ENCODE assay signal across 23 cellular contexts in genomic region chr6:135680964-135681913, GRCh38.
DNase-seq lines count a peak whose midpoint lies in the region; ATAC-seq and TF ChIP-seq lines count a peak whose summit lies in the region.
"Had no signal": no experiment of that assay in that cellular context is flagged by ENCODE, and none has a peak within 500 bp of the region (broad histone marks: within the 10 kb centered on the region; RNA-seq: fewer than 3 reads in every experiment).

No MANE protein-coding gene starts in this region.

- no peak overlapping the region for H2BK20ac ChIP-seq in H9 (ENCODE audit: low read depth, low read length, poor library complexity, severe bottlenecking)

- H3K14ac ChIP-seq in H9 (ENCODE audit: insufficient read depth, low read length), result no peak overlapping the region

- no peaks in the 10 kb centered on the region for H3K79me2 ChIP-seq in H9 (ENCODE audit: insufficient read depth, low read length)

- H3K27me3 ChIP-seq in H9 (ENCODE audit: insufficient read depth, low read length), result no peaks in the 10 kb centered on the region
- H3K27me3 ChIP-seq: BE2C, upper lobe of left lung had no signal

- no peak overlapping the region for H2AFZ ChIP-seq in H9 (ENCODE audit: low read length)

- H3T11ph ChIP-seq in H9 (ENCODE audit: low read length), result no peak overlapping the region

- no peak overlapping the region for H2BK120ac ChIP-seq in H9 (ENCODE audit: low read depth, low read length, poor library complexity, severe bottlenecking)

- no peak overlapping the region for H3K18ac ChIP-seq in H9 (ENCODE audit: insufficient read length, low read depth, low read length)

- H3K9ac ChIP-seq in H9 (ENCODE audit: extremely low read depth, insufficient read length, low read length), result no peak overlapping the region

- no peaks in the 10 kb centered on the region for H3K79me1 ChIP-seq in H9 (ENCODE audit: insufficient read depth, low read depth, low read length, poor library complexity, severe bottlenecking)

- no peaks in the 10 kb centered on the region for H3K9me3 ChIP-seq in H9 (ENCODE audit: control insufficient read depth, low read depth, low read length)
- H3K9me3 ChIP-seq: BE2C, left ventricle myocardium inferior, upper lobe of left lung had no signal

- H3K4me3 Mint-ChIP-seq in H9, result no peak overlapping the region
- H3K4me3 Mint-ChIP-seq: activated B cell treated with CpG ODN at 0.5 μM for 24 hours; activated CD4-positive, alpha-beta memory T cell treated with anti-CD3 and anti-CD28 coated beads, Interleukin-2, amount 10 ng/mL, durations not matched to agents 7 days and 5 days had no signal

- H3K27ac Mint-ChIP-seq in H9, result no peak overlapping the region; a peak in 1 of 7 replicates
- H3K27ac Mint-ChIP-seq: activated B cell treated with CpG ODN at 0.5 μM for 24 hours; activated CD4-positive, alpha-beta memory T cell treated with anti-CD3 and anti-CD28 coated beads, Interleukin-2, amount 10 ng/mL, durations not matched to agents 7 days and 5 days had no signal

- no peak overlapping the region for H3K4ac ChIP-seq in H9 (ENCODE audit: low read depth, low read length)

- no peak overlapping the region for H3K27ac ChIP-seq in H9 (ENCODE audit: insufficient read length, low read depth, low read length)
- H3K27ac ChIP-seq: HL-60, left ventricle myocardium inferior, upper lobe of left lung had no signal

- H3K4me1 ChIP-seq in H9 (ENCODE audit: insufficient read depth, low read length), result no peaks in the 10 kb centered on the region
- H3K4me1 ChIP-seq: BE2C, upper lobe of left lung had no signal

- no peaks in the 10 kb centered on the region for H3K36me3 Mint-ChIP-seq in H9 (ENCODE audit: insufficient read depth in 1 of 3, low read depth in 3 of 3)

- no peak overlapping the region for H2BK15ac ChIP-seq in H9 (ENCODE audit: low read depth, low read length)

- no peak for TF ChIP-seq CTCF in H9 (conservative IDR thresholded peaks at IDR 0.05)

- no peaks in the 10 kb centered on the region for H3K4me1 Mint-ChIP-seq in H9
- H3K4me1 Mint-ChIP-seq: activated B cell treated with CpG ODN at 0.5 μM for 24 hours had no signal

- no peak overlapping the region for H4K91ac ChIP-seq in H9 (ENCODE audit: insufficient read length, low read depth, low read length)

- no peak overlapping the region for H3K23ac ChIP-seq in H9 (ENCODE audit: insufficient read length, low read depth, low read length)

- H4K5ac ChIP-seq in H9 (ENCODE audit: insufficient read length, low read depth, low read length), result no peak overlapping the region

- no peaks in the 10 kb centered on the region for H4K20me1 ChIP-seq in H9 (ENCODE audit: control insufficient read depth, insufficient read depth, insufficient read length)

- no peak overlapping the region for H2BK12ac ChIP-seq in H9 (ENCODE audit: insufficient read length, low read depth, low read length)

- H2AK5ac ChIP-seq in H9 (ENCODE audit: insufficient read length, low read length), result no peak overlapping the region

- WGBS in H9 (ENCODE audit: extremely low coverage, insufficient read length, low lambda C conversion rate), result no CpG with 5 or more reads among the region's 2 CpGs

- H3K9me3 Mint-ChIP-seq in H9, result no peaks in the 10 kb centered on the region
- H3K9me3 Mint-ChIP-seq: activated B cell treated with CpG ODN at 0.5 μM for 24 hours; activated CD4-positive, alpha-beta memory T cell treated with anti-CD3 and anti-CD28 coated beads, Interleukin-2, amount 10 ng/mL, durations not matched to agents 7 days and 5 days had no signal

- H3K27me3 Mint-ChIP-seq in H9 (ENCODE audit: low read depth), result no peaks in the 10 kb centered on the region

- H3K4me2 ChIP-seq in H9 (ENCODE audit: insufficient read depth, insufficient read length, low read length), result no peak overlapping the region

- no peak overlapping the region for H4K8ac ChIP-seq in H9 (replicated peaks; ENCODE audit: insufficient read length, low read depth, low read length)

- peak; percentile 5 to 52 for DNase-seq in NCI-H2081 (lab: John Stamatoyannopoulos, UW)
- no peak for DNase-seq in NCI-H2081 treated with DMSO at 0.1 percent for 48 hours (lab: John Stamatoyannopoulos, UW)
- DNase-seq in NCI-H345 treated with DMSO at 0.1 percent for 48 hours (lab: John Stamatoyannopoulos, UW; ENCODE audit: unreplicated experiment), result peak; percentile 31
- peak; percentile 69 for DNase-seq in astrocyte of the hippocampus (ENCODE audit: low read depth, low spot score)
- DNase-seq in myocyte (ENCODE audit: low read depth), result peak; percentile 13
- DNase-seq in D341Med (ENCODE audit: low spot score), result no peak
- DNase-seq in H9, result no peak
- DNase-seq: activated B cell treated with CpG ODN at 0.5 μM for 24 hours; activated CD4-positive, alpha-beta memory T cell treated with anti-CD3 and anti-CD28 coated beads, Interleukin-2, amount 10 ng/mL, durations not matched to agents 7 days and 5 days; activated naive CD4-positive, alpha-beta T cell; BE2C; caudate nucleus; dermis blood vessel endothelial cell; EL; IMR-90; left ventricle myocardium inferior; NCI-H1436 treated with DMSO at 0.1 percent for 48 hours; posterior cingulate gyrus; RPMI8226; T1000; upper lobe of left lung had no signal

- no peak for ATAC-seq in GM19324 (IDR thresholded peaks at IDR 0.05; ENCODE audit: low FRiP score, unreplicated experiment)

- no peaks in the 10 kb centered on the region for H3K23me2 ChIP-seq in H9 (ENCODE audit: insufficient read length, low read depth, low read length, poor library complexity, severe bottlenecking)

- no peak overlapping the region for H2BK5ac ChIP-seq in H9 (ENCODE audit: insufficient read length, low read length)

- H3K56ac ChIP-seq in H9 (ENCODE audit: insufficient read length, low read depth, low read length), result no peak overlapping the region

Comparison
In these comparisons a context has a peak if more than half of its experiments do, and no peak if none do; other contexts are left out.
1. DNase-seq: peak in NCI-H2081 (2 of 2), NCI-H345 treated with DMSO at 0.1 percent for 48 hours (single experiment), astrocyte of the hippocampus (single experiment) and myocyte (single experiment); none in NCI-H2081 treated with DMSO at 0.1 percent for 48 hours (single experiment), D341Med (single experiment) and H9 (single experiment).